In genomic region chr6:14584450-14584849, GRCh38 we compare ENCODE assay signal across 1 cellular context.
TF ChIP-seq lines count a peak whose summit lies in the region.

No MANE protein-coding gene starts in this region.

TF ChIP-seq in HepG2, 621 proteins besides CTCF, POLR2A, EP300 and RAD21 (continued from another document):
- TF ChIP-seq, protein P1, sequence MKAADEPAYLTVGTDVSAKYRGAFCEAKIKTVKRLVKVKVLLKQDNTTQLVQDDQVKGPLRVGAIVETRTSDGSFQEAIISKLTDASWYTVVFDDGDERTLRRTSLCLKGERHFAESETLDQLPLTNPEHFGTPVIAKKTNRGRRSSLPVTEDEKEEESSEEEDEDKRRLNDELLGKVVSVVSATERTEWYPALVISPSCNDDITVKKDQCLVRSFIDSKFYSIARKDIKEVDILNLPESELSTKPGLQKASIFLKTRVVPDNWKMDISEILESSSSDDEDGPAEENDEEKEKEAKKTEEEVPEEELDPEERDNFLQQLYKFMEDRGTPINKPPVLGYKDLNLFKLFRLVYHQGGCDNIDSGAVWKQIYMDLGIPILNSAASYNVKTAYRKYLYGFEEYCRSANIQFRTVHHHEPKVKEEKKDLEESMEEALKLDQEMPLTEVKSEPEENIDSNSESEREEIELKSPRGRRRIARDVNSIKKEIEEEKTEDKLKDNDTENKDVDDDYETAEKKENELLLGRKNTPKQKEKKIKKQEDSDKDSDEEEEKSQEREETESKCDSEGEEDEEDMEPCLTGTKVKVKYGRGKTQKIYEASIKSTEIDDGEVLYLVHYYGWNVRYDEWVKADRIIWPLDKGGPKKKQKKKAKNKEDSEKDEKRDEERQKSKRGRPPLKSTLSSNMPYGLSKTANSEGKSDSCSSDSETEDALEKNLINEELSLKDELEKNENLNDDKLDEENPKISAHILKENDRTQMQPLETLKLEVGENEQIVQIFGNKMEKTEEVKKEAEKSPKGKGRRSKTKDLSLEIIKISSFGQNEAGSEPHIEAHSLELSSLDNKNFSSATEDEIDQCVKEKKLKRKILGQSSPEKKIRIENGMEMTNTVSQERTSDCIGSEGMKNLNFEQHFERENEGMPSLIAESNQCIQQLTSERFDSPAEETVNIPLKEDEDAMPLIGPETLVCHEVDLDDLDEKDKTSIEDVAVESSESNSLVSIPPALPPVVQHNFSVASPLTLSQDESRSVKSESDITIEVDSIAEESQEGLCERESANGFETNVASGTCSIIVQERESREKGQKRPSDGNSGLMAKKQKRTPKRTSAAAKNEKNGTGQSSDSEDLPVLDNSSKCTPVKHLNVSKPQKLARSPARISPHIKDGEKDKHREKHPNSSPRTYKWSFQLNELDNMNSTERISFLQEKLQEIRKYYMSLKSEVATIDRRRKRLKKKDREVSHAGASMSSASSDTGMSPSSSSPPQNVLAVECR (CRISPR knock-in tag; IDR thresholded peaks at IDR 0.05; ENCODE audit: borderline replicate concordance), result no peak
- no peak for TF ChIP-seq TOE1 (CRISPR knock-in tag; IDR thresholded peaks at IDR 0.05)
- TF ChIP-seq ZNF333 (CRISPR knock-in tag; IDR thresholded peaks at IDR 0.05; ENCODE audit: borderline replicate concordance), result no peak
